13 cellular contexts compared by ENCODE assay signal in genomic region chr6:119322715-119323350, GRCh38. TPM values are rescaled to one million over a fixed set of nuclear protein-coding genes. Genes with fewer than 3 reads are reported as not detected.
DNase-seq lines count a peak whose midpoint lies in the region; ATAC-seq and TF ChIP-seq lines count a peak whose summit lies in the region.
"Had no signal": no experiment of that assay in that cellular context is flagged by ENCODE, and none has a peak within 500 bp of the region (broad histone marks: within the 10 kb centered on the region; RNA-seq: fewer than 3 reads in every experiment).

No MANE protein-coding gene starts in this region.

- intact Hi-C loops in activated T-helper 2 cell treated with anti-CD3 and anti-CD28 coated beads, Interferon-gamma antibody, Interleukin-2, Interleukin-4, amounts not matched to agents 10 μg/mL and 5 μg/mL and 100 μg/mL, durations not matched to agents 14 hours and 24 hours and 36 hours (cut with micrococcal nuclease): no loop called here
- intact Hi-C loops in psoas muscle (cut with DNase I): no loop called here

- peak; percentile 87 to 92 for ATAC-seq in activated T-cell treated with anti-CD3 and anti-CD28 coated beads, Interleukin-2, amount 50 U/mL, for 72 hours (replicated peaks in 1 of 2)
- ATAC-seq in psoas muscle (no peak), HG02588 (IDR thresholded peaks at IDR 0.05; ENCODE audit: unreplicated experiment) (no peak)

- H3K9ac ChIP-seq in trophoblast cell (ENCODE audit: low read length): peak overlapping the region; percentile 10

- H2BK120ac ChIP-seq in trophoblast cell (ENCODE audit: insufficient read depth, low read length, poor library complexity): no peak overlapping the region

- peak; percentile 37 to 43 for DNase-seq in activated T-cell treated with anti-CD3 and anti-CD28 coated beads, Interleukin-2, amount 50 U/mL, for 72 hours
- no peak for DNase-seq in activated T-cell treated with anti-CD3 and anti-CD28 coated beads, Interleukin-2, amount 50 U/mL, for 48 hours
- DNase-seq in Jurkat, Clone E6-1 (ENCODE audit: low read depth, low spot score): peak; percentile 91
- peak; percentile 34 for DNase-seq in activated T-helper 2 cell treated with anti-CD3 and anti-CD28 coated beads, Interferon-gamma antibody, Interleukin-2, Interleukin-4, amounts not matched to agents 10 μg/mL and 5 μg/mL and 100 μg/mL, durations not matched to agents 14 hours and 24 hours and 36 hours (ENCODE audit: low spot score)
- no peak for DNase-seq in trophoblast cell
- DNase-seq in psoas muscle: no peak
- DNase-seq in mesenteric fat pad (ENCODE audit: low spot score): no peak
- DNase-seq: caudate nucleus, HFFc6, occipital lobe, SHP77 had no signal

- H3K79me1 ChIP-seq in trophoblast cell (ENCODE audit: low read length): no peaks in the 10 kb centered on the region

- peak overlapping the region; percentile 40 for H3K23ac ChIP-seq in trophoblast cell (ENCODE audit: low read length)

- H2AFZ ChIP-seq in trophoblast cell (ENCODE audit: insufficient read depth, low read length, poor library complexity): no peak overlapping the region

- no peaks in the 10 kb centered on the region for H3K9me3 Mint-ChIP-seq in activated T-cell treated with anti-CD3 and anti-CD28 coated beads, Interleukin-2, amount 50 U/mL, for 72 hours
- no peaks in the 10 kb centered on the region for H3K9me3 Mint-ChIP-seq in activated T-helper 2 cell treated with anti-CD3 and anti-CD28 coated beads, Interferon-gamma antibody, Interleukin-2, Interleukin-4, amounts not matched to agents 10 μg/mL and 5 μg/mL and 100 μg/mL, durations not matched to agents 14 hours and 24 hours and 36 hours
- H3K9me3 Mint-ChIP-seq: HFFc6 had no signal

- no peak overlapping the region for H3K4ac ChIP-seq in trophoblast cell (ENCODE audit: low read depth, low read length)

- H3K27me3 ChIP-seq in trophoblast cell (ENCODE audit: insufficient read depth, low read length) (no peaks in the 10 kb centered on the region), psoas muscle (ENCODE audit: insufficient read depth in 3 of 3, low read length in 2 of 3) (no peaks in the 10 kb centered on the region)

- H3K4me3 ChIP-seq in Jurkat, Clone E6-1 (ENCODE audit: low read length): no peak overlapping the region
- H3K4me3 ChIP-seq in trophoblast cell (ENCODE audit: low read depth, low read length) (no peak overlapping the region), psoas muscle (no peak overlapping the region)
- H3K4me3 ChIP-seq: smooth muscle cell had no signal

- H3K27ac ChIP-seq in trophoblast cell (ENCODE audit: low read depth, low read length) (no peak overlapping the region), psoas muscle (no peak overlapping the region)

- no peaks in the 10 kb centered on the region for H3K79me2 ChIP-seq in trophoblast cell (ENCODE audit: control insufficient read depth, insufficient read depth, low read length, poor library complexity)

- no peak overlapping the region for H4K91ac ChIP-seq in trophoblast cell (ENCODE audit: low read depth, low read length)

- peaks cover 34% of the 10 kb centered on the region for H3K4me1 Mint-ChIP-seq in activated T-cell treated with anti-CD3 and anti-CD28 coated beads, Interleukin-2, amount 50 U/mL, for 72 hours (ENCODE audit: low read depth)
- H3K4me1 Mint-ChIP-seq in activated T-helper 2 cell treated with anti-CD3 and anti-CD28 coated beads, Interferon-gamma antibody, Interleukin-2, Interleukin-4, amounts not matched to agents 10 μg/mL and 5 μg/mL and 100 μg/mL, durations not matched to agents 14 hours and 24 hours and 36 hours (ENCODE audit: low read depth): peaks cover 52% of the 10 kb centered on the region

- peaks cover 0 to 2% of the 10 kb centered on the region in 2 experiments for H3K4me1 ChIP-seq in trophoblast cell (ENCODE audit: control insufficient read depth in 1 of 2, insufficient read depth in 2 of 2, low read length in 2 of 2)
- H3K4me1 ChIP-seq in psoas muscle: no peaks in the 10 kb centered on the region

- H3K18ac ChIP-seq in trophoblast cell (ENCODE audit: low read length): no peak overlapping the region

- H3K4me3 Mint-ChIP-seq in activated T-cell treated with anti-CD3 and anti-CD28 coated beads, Interleukin-2, amount 50 U/mL, for 72 hours: peak overlapping the region; percentile 16 to 39
- no peak overlapping the region for H3K4me3 Mint-ChIP-seq in activated T-helper 2 cell treated with anti-CD3 and anti-CD28 coated beads, Interferon-gamma antibody, Interleukin-2, Interleukin-4, amounts not matched to agents 10 μg/mL and 5 μg/mL and 100 μg/mL, durations not matched to agents 14 hours and 24 hours and 36 hours (ENCODE audit: low read depth)
- H3K4me3 Mint-ChIP-seq: HFFc6 had no signal

- H3K27ac Mint-ChIP-seq in activated T-cell treated with anti-CD3 and anti-CD28 coated beads, Interleukin-2, amount 50 U/mL, for 72 hours: peak overlapping the region; percentile 26
- H3K27ac Mint-ChIP-seq in activated T-helper 2 cell treated with anti-CD3 and anti-CD28 coated beads, Interferon-gamma antibody, Interleukin-2, Interleukin-4, amounts not matched to agents 10 μg/mL and 5 μg/mL and 100 μg/mL, durations not matched to agents 14 hours and 24 hours and 36 hours: peak overlapping the region; percentile 71
- H3K27ac Mint-ChIP-seq: HFFc6 had no signal

- no peak overlapping the region for H2BK5ac ChIP-seq in trophoblast cell (ENCODE audit: low read depth, low read length, poor library complexity)

- no peak overlapping the region for H2BK12ac ChIP-seq in trophoblast cell (ENCODE audit: low read length)

- WGBS in trophoblast cell (ENCODE audit: extremely low coverage, insufficient coverage, insufficient read length): no CpG with 5 or more reads among the region's 5 CpGs
- 90 to 92% (median 91%) methylated on average over 5 of the region's 5 CpGs for WGBS in psoas muscle, 3 donors

- H3K4me2 ChIP-seq in trophoblast cell (ENCODE audit: low read length): no peak overlapping the region
- H3K4me2 ChIP-seq: smooth muscle cell had no signal

- TF ChIP-seq CTCF in psoas muscle (IDR thresholded peaks at IDR 0.05): no peak

- no peak overlapping the region for H4K8ac ChIP-seq in trophoblast cell (ENCODE audit: low read depth, low read length)

- no peak overlapping the region for H4K12ac ChIP-seq in trophoblast cell (ENCODE audit: low read depth, low read length)

- H3K36me3 Mint-ChIP-seq in activated T-cell treated with anti-CD3 and anti-CD28 coated beads, Interleukin-2, amount 50 U/mL, for 72 hours (ENCODE audit: insufficient read depth in 2 of 2): peaks cover 4 to 9% of the 10 kb centered on the region in 2 donors
- H3K36me3 Mint-ChIP-seq in activated T-helper 2 cell treated with anti-CD3 and anti-CD28 coated beads, Interferon-gamma antibody, Interleukin-2, Interleukin-4, amounts not matched to agents 10 μg/mL and 5 μg/mL and 100 μg/mL, durations not matched to agents 14 hours and 24 hours and 36 hours (ENCODE audit: low read depth): peaks cover 46% of the 10 kb centered on the region

- H2AK5ac ChIP-seq in trophoblast cell (ENCODE audit: low read length): no peak overlapping the region

- H3K36me3 ChIP-seq in trophoblast cell (ENCODE audit: control insufficient read depth in 1 of 2, insufficient read depth in 2 of 2, low read length in 2 of 2) (peaks cover 0 to 6% of the 10 kb centered on the region in 2 experiments), psoas muscle (ENCODE audit: insufficient read depth in 1 of 2, low read depth in 1 of 2) (no peaks in the 10 kb centered on the region)

- no peak overlapping the region for H3K14ac ChIP-seq in trophoblast cell (ENCODE audit: low read length)

- H3K9me3 ChIP-seq in trophoblast cell (ENCODE audit: insufficient read depth, low read depth, low read length) (no peaks in the 10 kb centered on the region), psoas muscle (no peaks in the 10 kb centered on the region)

- no peaks in the 10 kb centered on the region for H3K27me3 Mint-ChIP-seq in activated T-cell treated with anti-CD3 and anti-CD28 coated beads, Interleukin-2, amount 50 U/mL, for 72 hours (ENCODE audit: low read depth)
- no peaks in the 10 kb centered on the region for H3K27me3 Mint-ChIP-seq in activated T-helper 2 cell treated with anti-CD3 and anti-CD28 coated beads, Interferon-gamma antibody, Interleukin-2, Interleukin-4, amounts not matched to agents 10 μg/mL and 5 μg/mL and 100 μg/mL, durations not matched to agents 14 hours and 24 hours and 36 hours (ENCODE audit: low read depth)

RNA-seq across cellular contexts. Expression of gene MAN1A1, which starts 26.7 kb away (rescaled TPM):
- 10 to 100 TPM; 25.2 to 26.6 TPM for total RNA-seq in activated T-cell treated with anti-CD3 and anti-CD28 coated beads, Interleukin-2, amount 50 U/mL, for 72 hours
- polyA plus RNA-seq in Jurkat, Clone E6-1 (2012; ENCODE audit: insufficient read depth, insufficient read length): 12.2 TPM
- total RNA-seq in activated T-helper 2 cell treated with anti-CD3 and anti-CD28 coated beads, Interferon-gamma antibody, Interleukin-2, Interleukin-4, amounts not matched to agents 10 μg/mL and 5 μg/mL and 100 μg/mL, durations not matched to agents 14 hours and 24 hours and 36 hours: 43.8 and 45.0 TPM in 2 replicates
- 29.1 and 30.7 TPM in 2 replicates for polyA plus RNA-seq in trophoblast cell (2013)
- 10 to 100 TPM in 1 of 4 donors, 1 to 10 TPM in 3; 6.2 to 14.6 (median 9.5) TPM for total RNA-seq in psoas muscle
- polyA plus RNA-seq in psoas muscle: 1 to 10 TPM; 3.7 to 5.8 (median 4.4) TPM
- 147 TPM for total RNA-seq in mesenteric fat pad

Comparison
In these comparisons a context has a peak if more than half of its experiments do, and no peak if none do; other contexts are left out.
1. DNase-seq: peak in activated T-cell treated with anti-CD3 and anti-CD28 coated beads, Interleukin-2, amount 50 U/mL, for 72 hours (2 of 2), Jurkat, Clone E6-1 (single experiment) and activated T-helper 2 cell treated with anti-CD3 and anti-CD28 coated beads, Interferon-gamma antibody, Interleukin-2, Interleukin-4, amounts not matched to agents 10 μg/mL and 5 μg/mL and 100 μg/mL, durations not matched to agents 14 hours and 24 hours and 36 hours (single experiment); none in activated T-cell treated with anti-CD3 and anti-CD28 coated beads, Interleukin-2, amount 50 U/mL, for 48 hours (0 of 2), trophoblast cell (0 of 2), psoas muscle (0 of 2) and mesenteric fat pad (single experiment).
2. ATAC-seq: peak in activated T-cell treated with anti-CD3 and anti-CD28 coated beads, Interleukin-2, amount 50 U/mL, for 72 hours (2 of 2); none in psoas muscle (0 of 4) and HG02588 (single experiment).